In the genomic region with DNA sequence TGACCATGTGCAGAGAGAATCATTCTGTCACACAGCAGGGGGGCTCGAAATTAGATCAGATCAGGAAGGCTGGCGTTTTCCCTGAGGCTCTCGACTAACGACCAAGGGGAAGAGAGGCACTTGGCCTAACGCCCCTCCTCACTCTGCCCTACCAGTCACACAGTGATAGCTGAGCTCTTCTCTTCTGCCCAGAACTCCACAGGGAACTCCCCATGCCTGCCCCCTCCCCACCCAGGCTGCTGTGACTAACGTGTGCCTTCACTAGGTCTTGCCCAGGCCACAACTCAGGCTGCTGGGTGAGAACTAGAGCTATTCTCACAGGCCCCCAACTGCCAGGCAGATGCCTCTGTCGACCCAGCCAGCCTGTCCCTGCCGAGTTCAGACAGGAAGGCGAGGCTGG, we compare ENCODE assay signal across 12 cellular contexts. TPM values are rescaled to one million over a fixed set of nuclear protein-coding genes. Genes with fewer than 3 reads are reported as not detected.
DNase-seq lines count a peak whose midpoint lies in the region; ATAC-seq and TF ChIP-seq lines count a peak whose summit lies in the region.
"Had no signal": no experiment of that assay in that cellular context is flagged by ENCODE, and none has a peak within 500 bp of the region (broad histone marks: within the 10 kb centered on the region; RNA-seq: fewer than 3 reads in every experiment).

No MANE protein-coding gene starts in this region.

- H3K4me1 ChIP-seq in upper lobe of right lung, result peaks cover 12% of the 10 kb centered on the region

- peaks cover 44% of the 10 kb centered on the region for H3K4me1 Mint-ChIP-seq in activated naive CD8-positive, alpha-beta T cell treated with anti-CD3 and anti-CD28 coated beads, Interleukin-2, amount 10 ng/mL, durations not matched to agents 7 days and 5 days
- peaks cover 40% of the 10 kb centered on the region for H3K4me1 Mint-ChIP-seq in activated naive CD8-positive, alpha-beta T cell treated with anti-CD3 and anti-CD28 coated beads, Interleukin-2, amount 50 U/mL, for 24 hours

- POLR2A ChIA-PET in activated naive CD8-positive, alpha-beta T cell treated with anti-CD3 and anti-CD28 coated beads, Interleukin-2, amount 10 ng/mL, durations not matched to agents 7 days and 5 days (lab: Charles Lee), result interaction anchor here (0.6 to 1.2 kb wide), 3 partner anchors 26 to 272 kb away, joined by 3 to 5 read pairs (median 5); no protein-coding TSS in a partner anchor

- H3K27ac ChIP-seq in upper lobe of right lung, result no peak overlapping the region
- H3K27ac ChIP-seq: C4-2B, PC-9 had no signal

- peak overlapping the region; percentile 51 for H3K27ac Mint-ChIP-seq in activated naive CD8-positive, alpha-beta T cell treated with anti-CD3 and anti-CD28 coated beads, Interleukin-2, amount 10 ng/mL, durations not matched to agents 7 days and 5 days
- no peak overlapping the region for H3K27ac Mint-ChIP-seq in activated naive CD8-positive, alpha-beta T cell treated with anti-CD3 and anti-CD28 coated beads, Interleukin-2, amount 50 U/mL, for 24 hours

- ATAC-seq in activated naive CD8-positive, alpha-beta T cell treated with anti-CD3 and anti-CD28 coated beads, Interleukin-2, amount 10 ng/mL, durations not matched to agents 7 days and 5 days (ENCODE audit: low read depth), result no peak
- ATAC-seq in activated naive CD8-positive, alpha-beta T cell treated with anti-CD3 and anti-CD28 coated beads, Interleukin-2, amount 50 U/mL, for 24 hours, result no peak
- no peak for ATAC-seq in upper lobe of right lung

- H3K4me3 Mint-ChIP-seq in activated naive CD8-positive, alpha-beta T cell treated with anti-CD3 and anti-CD28 coated beads, Interleukin-2, amount 10 ng/mL, durations not matched to agents 7 days and 5 days, result no peak overlapping the region
- H3K4me3 Mint-ChIP-seq in activated naive CD8-positive, alpha-beta T cell treated with anti-CD3 and anti-CD28 coated beads, Interleukin-2, amount 50 U/mL, for 24 hours, result no peak overlapping the region

- no peaks in the 10 kb centered on the region for H3K27me3 Mint-ChIP-seq in activated naive CD8-positive, alpha-beta T cell treated with anti-CD3 and anti-CD28 coated beads, Interleukin-2, amount 10 ng/mL, durations not matched to agents 7 days and 5 days
- H3K27me3 Mint-ChIP-seq in activated naive CD8-positive, alpha-beta T cell treated with anti-CD3 and anti-CD28 coated beads, Interleukin-2, amount 50 U/mL, for 24 hours, result no peaks in the 10 kb centered on the region

- no peak for TF ChIP-seq CTCF in upper lobe of right lung (IDR thresholded peaks at IDR 0.05)

- no peaks in the 10 kb centered on the region for H3K36me3 ChIP-seq in upper lobe of right lung
- H3K36me3 ChIP-seq: MG63 had no signal

- H3K9me3 Mint-ChIP-seq in activated naive CD8-positive, alpha-beta T cell treated with anti-CD3 and anti-CD28 coated beads, Interleukin-2, amount 10 ng/mL, durations not matched to agents 7 days and 5 days, result peaks cover 2% of the 10 kb centered on the region
- H3K9me3 Mint-ChIP-seq in activated naive CD8-positive, alpha-beta T cell treated with anti-CD3 and anti-CD28 coated beads, Interleukin-2, amount 50 U/mL, for 24 hours, result peaks cover 4% of the 10 kb centered on the region

- H3K9me3 ChIP-seq in upper lobe of right lung, result no peaks in the 10 kb centered on the region
- H3K9me3 ChIP-seq: MG63 had no signal

- no peaks in the 10 kb centered on the region for H3K27me3 ChIP-seq in upper lobe of right lung
- H3K27me3 ChIP-seq: MG63 had no signal

- no peak overlapping the region for H3K4me3 ChIP-seq in upper lobe of right lung
- H3K4me3 ChIP-seq: MG63, PC-9 had no signal

- H3K36me3 Mint-ChIP-seq in activated naive CD8-positive, alpha-beta T cell treated with anti-CD3 and anti-CD28 coated beads, Interleukin-2, amount 10 ng/mL, durations not matched to agents 7 days and 5 days, result peaks cover 4% of the 10 kb centered on the region
- no peaks in the 10 kb centered on the region for H3K36me3 Mint-ChIP-seq in activated naive CD8-positive, alpha-beta T cell treated with anti-CD3 and anti-CD28 coated beads, Interleukin-2, amount 50 U/mL, for 24 hours (ENCODE audit: low read depth)

- intact Hi-C loops in upper lobe of right lung (cut with DNase I), result no loop called here

- no peak for DNase-seq in activated naive CD8-positive, alpha-beta T cell treated with anti-CD3 and anti-CD28 coated beads, Interleukin-2, amount 10 ng/mL, durations not matched to agents 7 days and 5 days
- DNase-seq in activated naive CD8-positive, alpha-beta T cell treated with anti-CD3 and anti-CD28 coated beads, Interleukin-2, amount 50 U/mL, for 24 hours, result no peak
- DNase-seq in NCI-H524 (lab: John Stamatoyannopoulos, UW) (peak; percentile 64 to 71), iPS-NIHi11 (ENCODE audit: low spot score) (peak; percentile 24), upper lobe of right lung (peak; percentile 28), NCI-H510A treated with DMSO at 0.1 percent for 48 hours (lab: John Stamatoyannopoulos, UW) (no peak), NOMO-1 treated with dmso at 0.1 percent for 144 hours (lab: John Stamatoyannopoulos, UW; ENCODE audit: unreplicated experiment) (no peak)
- no peak for DNase-seq in NK-92 treated with Interleukin-12 subunit alpha and Interleukin-12 subunit beta, amount 100 ng/mL, for 24 hours (lab: John Stamatoyannopoulos, UW)
- DNase-seq: activated T-cell treated with anti-CD3 and anti-CD28 coated beads, Interleukin-2, amount 50 U/mL, for 1 hour; MG63; PC-9 had no signal

RNA-seq across cellular contexts. Expression of gene KHDRBS1, which starts 26.4 kb away (rescaled TPM):
- total RNA-seq in activated naive CD8-positive, alpha-beta T cell treated with anti-CD3 and anti-CD28 coated beads, Interleukin-2, amount 10 ng/mL, durations not matched to agents 7 days and 5 days, result 100 to 1,000 TPM; 162 TPM
- total RNA-seq in upper lobe of right lung, result 81.7 TPM

RNA-seq across cellular contexts. Expression of gene PTP4A2, which starts 49.1 kb away (rescaled TPM):
- 100 to 1,000 TPM; 356 to 363 TPM for total RNA-seq in activated naive CD8-positive, alpha-beta T cell treated with anti-CD3 and anti-CD28 coated beads, Interleukin-2, amount 10 ng/mL, durations not matched to agents 7 days and 5 days
- 244 TPM for total RNA-seq in upper lobe of right lung

Comparison
In these comparisons a context has a peak if more than half of its experiments do, and no peak if none do; other contexts are left out.
1. DNase-seq: peak in NCI-H524 (2 of 2), iPS-NIHi11 (single experiment) and upper lobe of right lung (single experiment); none in activated naive CD8-positive, alpha-beta T cell treated with anti-CD3 and anti-CD28 coated beads, Interleukin-2, amount 10 ng/mL, durations not matched to agents 7 days and 5 days (single experiment), activated naive CD8-positive, alpha-beta T cell treated with anti-CD3 and anti-CD28 coated beads, Interleukin-2, amount 50 U/mL, for 24 hours (single experiment), NCI-H510A treated with DMSO at 0.1 percent for 48 hours (single experiment), NK-92 treated with Interleukin-12 subunit alpha and Interleukin-12 subunit beta, amount 100 ng/mL, for 24 hours (single experiment) and NOMO-1 treated with dmso at 0.1 percent for 144 hours (single experiment).